1 cellular context compared by ENCODE assay signal in genomic region chr1:107930292-107930691, GRCh38.
A peak's percentile ranks its signal among the peaks of the same experiment; 100 is the strongest.
TF ChIP-seq lines count a peak whose summit lies in the region.

No MANE protein-coding gene starts in this region.

TF ChIP-seq in GM12878, 131 proteins besides CTCF, POLR2A, EP300 and RAD21 (continued from another document):
- TF ChIP-seq CUX1 (IDR thresholded peaks at IDR 0.05; ENCODE audit: insufficient replicate concordance, low read depth, low read length) (no peak), RB1 (IDR thresholded peaks at IDR 0.05; ENCODE audit: borderline replicate concordance) (no peak), GABPA (IDR thresholded peaks at IDR 0.05; ENCODE audit: low read depth) (peak; percentile 22; the same call in 1 of the 2 replicates), RELB (IDR thresholded peaks at IDR 0.05; ENCODE audit: low read depth) (no peak), JUND (IDR thresholded peaks at IDR 0.05; ENCODE audit: low read depth, low read length) (no peak), ZNF207 (IDR thresholded peaks at IDR 0.05; ENCODE audit: borderline replicate concordance) (no peak)
TF ChIP-seq in GM12878: peak in this region for 7.
